ENCODE assay signal across 20 cellular contexts in genomic region chr2:174552891-174553290, GRCh38. TPM values are rescaled to one million over a fixed set of nuclear protein-coding genes. Genes with fewer than 3 reads are reported as not detected.
DNase-seq lines count a peak whose midpoint lies in the region; ATAC-seq and TF ChIP-seq lines count a peak whose summit lies in the region.
"Had no signal": no experiment of that assay in that cellular context is flagged by ENCODE, and none has a peak within 500 bp of the region (broad histone marks: within the 10 kb centered on the region; RNA-seq: fewer than 3 reads in every experiment).

No MANE protein-coding gene starts in this region.

- POLR2A ChIA-PET in activated CD4-positive, alpha-beta T cell treated with anti-CD3 and anti-CD28 coated beads, Interleukin-2, amount 10 ng/mL, durations not matched to agents 7 days and 5 days (lab: Charles Lee): no interaction called here

- H3K27me3 ChIP-seq in spleen (replicated peaks in 1 of 7): no peaks in the 10 kb centered on the region
- H3K27me3 ChIP-seq: left lung, SJCRH30 had no signal

- intact Hi-C loops in spleen (cut with DNase I; ENCODE audit: low total_unique reads): no loop called here

- no peaks in the 10 kb centered on the region for H3K27me3 Mint-ChIP-seq in activated CD4-positive, alpha-beta T cell treated with anti-CD3 and anti-CD28 coated beads, Interleukin-2, amount 10 ng/mL, durations not matched to agents 7 days and 5 days
- H3K27me3 Mint-ChIP-seq in IgD-negative memory B cell: no peaks in the 10 kb centered on the region
- no peaks in the 10 kb centered on the region for H3K27me3 Mint-ChIP-seq in activated naive CD8-positive, alpha-beta T cell treated with anti-CD3 and anti-CD28 coated beads, Interleukin-2, amount 50 U/mL, for 24 hours
- H3K27me3 Mint-ChIP-seq: stimulated activated naive CD8-positive, alpha-beta T cell treated with anti-CD3 and anti-CD28 coated beads, Interleukin-15, Interleukin-2, amounts not matched to agents 100 ng/mL and 50 ng/mL, for 24 hours had no signal

- H3K9me3 Mint-ChIP-seq in activated CD4-positive, alpha-beta T cell treated with anti-CD3 and anti-CD28 coated beads, Interleukin-2, amount 10 ng/mL, durations not matched to agents 7 days and 5 days: peaks cover 5% of the 10 kb centered on the region
- no peaks in the 10 kb centered on the region for H3K9me3 Mint-ChIP-seq in IgD-negative memory B cell
- H3K9me3 Mint-ChIP-seq in activated naive CD8-positive, alpha-beta T cell treated with anti-CD3 and anti-CD28 coated beads, Interleukin-2, amount 50 U/mL, for 24 hours: no peaks in the 10 kb centered on the region
- H3K9me3 Mint-ChIP-seq: activated T-helper 1 cell treated with anti-CD3 and anti-CD28 coated beads, Interleukin-12 subunit alpha, Interleukin-12 subunit beta, Interleukin-2, Interleukin-4 antibody, amounts not matched to agents 30 ng/mL and 10 ng/mL and 1 ng/mL, durations not matched to agents 14 hours and 24 hours and 36 hours; stimulated activated naive CD8-positive, alpha-beta T cell treated with anti-CD3 and anti-CD28 coated beads, Interleukin-15, Interleukin-2, amounts not matched to agents 100 ng/mL and 50 ng/mL, for 24 hours had no signal

- H3K27ac ChIP-seq in spleen: peak overlapping the region in 5 of 8 donors; percentile 29 to 74 (median 64)
- H3K27ac ChIP-seq: left lung, SJCRH30, thoracic aorta had no signal

- H3K36me3 Mint-ChIP-seq in activated CD4-positive, alpha-beta T cell treated with anti-CD3 and anti-CD28 coated beads, Interleukin-2, amount 10 ng/mL, durations not matched to agents 7 days and 5 days (ENCODE audit: low read depth): peaks cover 34% of the 10 kb centered on the region
- peaks cover 2% of the 10 kb centered on the region for H3K36me3 Mint-ChIP-seq in IgD-negative memory B cell
- peaks cover 10% of the 10 kb centered on the region for H3K36me3 Mint-ChIP-seq in activated naive CD8-positive, alpha-beta T cell treated with anti-CD3 and anti-CD28 coated beads, Interleukin-2, amount 50 U/mL, for 24 hours (ENCODE audit: low read depth)

- H3K36me3 ChIP-seq in spleen: peaks cover 0 to 20% (median 3%) of the 10 kb centered on the region in 6 donors
- H3K36me3 ChIP-seq: left lung, SJCRH30, thoracic aorta had no signal

- no peak for TF ChIP-seq POLR2A in spleen (IDR thresholded peaks at IDR 0.05)

- no peak for TF ChIP-seq CTCF in spleen (IDR thresholded peaks at IDR 0.05 in 8 of 11, conservative IDR thresholded peaks at IDR 0.05 in 3 of 11)

- H3K9me3 ChIP-seq in spleen: no peaks in the 10 kb centered on the region
- H3K9me3 ChIP-seq: left lung, thoracic aorta had no signal

- H3K4me1 Mint-ChIP-seq in activated CD4-positive, alpha-beta T cell treated with anti-CD3 and anti-CD28 coated beads, Interleukin-2, amount 10 ng/mL, durations not matched to agents 7 days and 5 days: peaks cover 39% of the 10 kb centered on the region
- peaks cover 20 to 28% (median 27%) of the 10 kb centered on the region in 3 donors for H3K4me1 Mint-ChIP-seq in IgD-negative memory B cell
- H3K4me1 Mint-ChIP-seq in activated naive CD8-positive, alpha-beta T cell treated with anti-CD3 and anti-CD28 coated beads, Interleukin-2, amount 50 U/mL, for 24 hours: peaks cover 45% of the 10 kb centered on the region

- no peak for DNase-seq in activated CD4-positive, alpha-beta T cell treated with anti-CD3 and anti-CD28 coated beads, Interleukin-2, amount 10 ng/mL, durations not matched to agents 7 days and 5 days
- no peak for DNase-seq in activated CD4-positive, alpha-beta T cell treated with anti-CD3 and anti-CD28 coated beads, Interleukin-2, amount 50 U/mL, for 48 hours
- no peak for DNase-seq in activated naive CD8-positive, alpha-beta T cell treated with anti-CD3 and anti-CD28 coated beads, Interleukin-2, amount 50 U/mL, for 24 hours
- DNase-seq in spleen: no peak
- DNase-seq in NCI-H526 (lab: John Stamatoyannopoulos, UW): no peak
- DNase-seq: dermis blood vessel endothelial cell; GDM1; left lung; mesendoderm; NCI-H2029 treated with DMSO at 0.1 percent for 48 hours; NCI-H2227 treated with DMSO at 0.1 percent for 48 hours; occipital lobe; SJCRH30; stimulated activated CD4-positive, alpha-beta T cell treated with anti-CD3 and anti-CD28 coated beads, Interleukin-15, amount 100 ng/mL, for 24 hours had no signal

- H3K4me1 ChIP-seq in spleen: peaks cover 11 to 42% (median 26%) of the 10 kb centered on the region in 6 donors
- H3K4me1 ChIP-seq: left lung had no signal

- H3K4me3 Mint-ChIP-seq in activated CD4-positive, alpha-beta T cell treated with anti-CD3 and anti-CD28 coated beads, Interleukin-2, amount 10 ng/mL, durations not matched to agents 7 days and 5 days: no peak overlapping the region
- H3K4me3 Mint-ChIP-seq in IgD-negative memory B cell: peak overlapping the region in 2 of 4 donors; percentile 36 to 78
- no peak overlapping the region for H3K4me3 Mint-ChIP-seq in activated naive CD8-positive, alpha-beta T cell treated with anti-CD3 and anti-CD28 coated beads, Interleukin-2, amount 50 U/mL, for 24 hours
- H3K4me3 Mint-ChIP-seq: activated T-helper 1 cell treated with anti-CD3 and anti-CD28 coated beads, Interleukin-12 subunit alpha, Interleukin-12 subunit beta, Interleukin-2, Interleukin-4 antibody, amounts not matched to agents 30 ng/mL and 10 ng/mL and 1 ng/mL, durations not matched to agents 14 hours and 24 hours and 36 hours; stimulated activated naive CD8-positive, alpha-beta T cell treated with anti-CD3 and anti-CD28 coated beads, Interleukin-15, Interleukin-2, amounts not matched to agents 100 ng/mL and 50 ng/mL, for 24 hours had no signal

- H3K27ac Mint-ChIP-seq in activated CD4-positive, alpha-beta T cell treated with anti-CD3 and anti-CD28 coated beads, Interleukin-2, amount 10 ng/mL, durations not matched to agents 7 days and 5 days: peak overlapping the region; percentile 61
- H3K27ac Mint-ChIP-seq in IgD-negative memory B cell: peak overlapping the region; percentile 29 to 87 (median 83)
- H3K27ac Mint-ChIP-seq in activated naive CD8-positive, alpha-beta T cell treated with anti-CD3 and anti-CD28 coated beads, Interleukin-2, amount 50 U/mL, for 24 hours: peak overlapping the region; percentile 3
- H3K27ac Mint-ChIP-seq: activated T-helper 1 cell treated with anti-CD3 and anti-CD28 coated beads, Interleukin-12 subunit alpha, Interleukin-12 subunit beta, Interleukin-2, Interleukin-4 antibody, amounts not matched to agents 30 ng/mL and 10 ng/mL and 1 ng/mL, durations not matched to agents 14 hours and 24 hours and 36 hours had no signal

- H3K4me3 ChIP-seq in spleen: no peak overlapping the region
- H3K4me3 ChIP-seq: left lung, SJCRH30, thoracic aorta had no signal

- WGBS in spleen, 5 donors: 91 to 96% (median 93%) methylated on average over 5 of the region's 5 CpGs

- CTCF ChIA-PET in activated CD4-positive, alpha-beta T cell treated with anti-CD3 and anti-CD28 coated beads, Interleukin-2, amount 10 ng/mL, durations not matched to agents 7 days and 5 days (lab: Charles Lee): interaction anchor here (1.3 kb wide), 1 partner anchor 9 kb away, joined by 3 read pairs; no protein-coding TSS in a partner anchor

- ATAC-seq in activated naive CD8-positive, alpha-beta T cell treated with anti-CD3 and anti-CD28 coated beads, Interleukin-2, amount 50 U/mL, for 24 hours: no peak
- ATAC-seq in HG03439 (IDR thresholded peaks at IDR 0.05; ENCODE audit: unreplicated experiment): no peak
- ATAC-seq in HG03378 (IDR thresholded peaks at IDR 0.05; ENCODE audit: unreplicated experiment): no peak
- ATAC-seq: left lung had no signal

RNA-seq across cellular contexts. Expression of gene WIPF1, which starts 44.7 kb away (rescaled TPM):
- 100 to 1,000 TPM; 378 to 423 TPM for total RNA-seq in activated CD4-positive, alpha-beta T cell treated with anti-CD3 and anti-CD28 coated beads, Interleukin-2, amount 10 ng/mL, durations not matched to agents 7 days and 5 days
- polyA plus RNA-seq in IgD-negative memory B cell (120 TPM), spleen (10 to 100 TPM; 74.9 to 86.3 (median 82.8) TPM)
- total RNA-seq in spleen: 100 to 1,000 TPM; 153 to 265 (median 242) TPM

Comparison
In these comparisons a context has a peak if more than half of its experiments do, and no peak if none do; other contexts are left out.
1. H3K27ac Mint-ChIP-seq: peak in every context shown above with its lines; median percentile 83 in IgD-negative memory B cell; 61 in activated CD4-positive, alpha-beta T cell treated with anti-CD3 and anti-CD28 coated beads, Interleukin-2, amount 10 ng/mL, durations not matched to agents 7 days and 5 days; 3 in activated naive CD8-positive, alpha-beta T cell treated with anti-CD3 and anti-CD28 coated beads, Interleukin-2, amount 50 U/mL, for 24 hours.